ENCODE assay signal across 17 cellular contexts in the genomic region with DNA sequence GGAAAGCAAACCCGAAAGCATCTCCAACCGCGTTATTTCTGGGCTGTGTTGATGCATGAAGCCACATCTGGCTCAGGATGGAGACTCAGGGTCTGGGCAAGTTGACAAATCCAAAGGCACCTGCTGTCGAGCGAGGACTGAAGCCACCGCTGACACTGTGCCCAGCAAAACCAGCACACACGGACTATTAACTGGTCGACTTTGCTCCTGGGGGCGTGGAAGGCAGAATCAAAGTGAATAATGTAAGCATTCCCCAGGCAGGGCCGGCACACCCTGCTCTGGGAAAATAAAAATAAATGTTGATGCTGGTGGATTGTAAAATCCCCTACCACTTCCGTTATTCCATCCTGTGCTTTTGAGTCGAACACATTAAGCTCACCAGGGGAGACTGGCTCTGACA.
DNase-seq lines count a peak whose midpoint lies in the region; TF ChIP-seq lines count a peak whose summit lies in the region.
"Had no signal": no experiment of that assay in that cellular context is flagged by ENCODE, and none has a peak within 500 bp of the region (broad histone marks: within the 10 kb centered on the region; RNA-seq: fewer than 3 reads in every experiment).

No MANE protein-coding gene starts in this region.

- DNase-seq in NCI-H1417 (lab: John Stamatoyannopoulos, UW): peak in 2 of 3 experiments; percentile 65
- DNase-seq in NCI-H1417 treated with DMSO at 0.1 percent for 48 hours (lab: John Stamatoyannopoulos, UW): no peak
- peak; percentile 93 for DNase-seq in NCI-H1092 treated with DMSO at 0.1 percent for 48 hours (lab: John Stamatoyannopoulos, UW)
- no peak for DNase-seq in type B pancreatic cell (ENCODE audit: extremely low spot score, unreplicated experiment)
- DNase-seq in superior temporal gyrus (ENCODE audit: extremely low spot score): no peak
- no peak for DNase-seq in COR-L47 (lab: John Stamatoyannopoulos, UW)
- no peak for DNase-seq in stimulated activated naive CD4-positive, alpha-beta T cell (lab: John Stamatoyannopoulos, UW)
- DNase-seq: 8988T; CD4-positive, CD25-positive, alpha-beta regulatory T cell; MV-4-11; NCI-H1930; NCI-H2171 treated with DMSO at 0.1 percent for 48 hours; NCI-H774; OCI-M1; SHP77 treated with DMSO at 0.1 percent for 48 hours; T-cell had no signal

- H3K9me3 Mint-ChIP-seq in brain (peaks cover 0 to 3% (median 0%) of the 10 kb centered on the region in 5 experiments), type B pancreatic cell (no peaks in the 10 kb centered on the region)
- H3K9me3 Mint-ChIP-seq: T-cell had no signal

- H3K27me3 Mint-ChIP-seq in brain: no peaks in the 10 kb centered on the region
- H3K27me3 Mint-ChIP-seq in type B pancreatic cell: peaks cover 15% of the 10 kb centered on the region
- H3K27me3 Mint-ChIP-seq: CD4-positive, CD25-positive, alpha-beta regulatory T cell had no signal

- H3K4me3 Mint-ChIP-seq in brain (peak overlapping the region in 1 of 5 experiments; percentile 44), type B pancreatic cell (peak overlapping the region; percentile 23)
- H3K4me3 Mint-ChIP-seq: CD4-positive, CD25-positive, alpha-beta regulatory T cell; T-cell had no signal

- H3K36me3 Mint-ChIP-seq in brain (no peaks in the 10 kb centered on the region), type B pancreatic cell (peaks cover 3% of the 10 kb centered on the region)
- H3K36me3 Mint-ChIP-seq: CD4-positive, CD25-positive, alpha-beta regulatory T cell; T-cell had no signal

- H3K27ac Mint-ChIP-seq in brain (peak overlapping the region in 3 of 5 experiments; percentile 28 to 97 (median 72)), type B pancreatic cell (peak overlapping the region; percentile 50)
- H3K27ac Mint-ChIP-seq: T-cell had no signal

- H3K4me1 Mint-ChIP-seq in brain: peaks cover 70% of the 10 kb centered on the region
- peaks cover 40% of the 10 kb centered on the region for H3K4me1 Mint-ChIP-seq in type B pancreatic cell (ENCODE audit: unreplicated experiment)
- H3K4me1 Mint-ChIP-seq: CD4-positive, CD25-positive, alpha-beta regulatory T cell; T-cell had no signal

- TF ChIP-seq CTCF in brain (conservative IDR thresholded peaks at IDR 0.05): no peak
- TF ChIP-seq CTCF in type B pancreatic cell (conservative IDR thresholded peaks at IDR 0.05): no peak

Comparison
In these comparisons a context has a peak if more than half of its experiments do, and no peak if none do; other contexts are left out.
1. DNase-seq: peak in NCI-H1417 (2 of 3) and NCI-H1092 treated with DMSO at 0.1 percent for 48 hours (single experiment); none in NCI-H1417 treated with DMSO at 0.1 percent for 48 hours (single experiment), type B pancreatic cell (single experiment), superior temporal gyrus (single experiment), COR-L47 (single experiment) and stimulated activated naive CD4-positive, alpha-beta T cell (0 of 6).